26 cellular contexts compared by ENCODE assay signal in genomic region chr19:7994923-7995682, GRCh38. TPM values are rescaled to one million over a fixed set of nuclear protein-coding genes. Genes with fewer than 3 reads are reported as not detected.
DNase-seq lines count a peak whose midpoint lies in the region; ATAC-seq and TF ChIP-seq lines count a peak whose summit lies in the region.
"Had no signal": no experiment of that assay in that cellular context is flagged by ENCODE, and none has a peak within 500 bp of the region (broad histone marks: within the 10 kb centered on the region; RNA-seq: fewer than 3 reads in every experiment).

No MANE protein-coding gene starts in this region.

- H3K4me2 ChIP-seq in DND-41 (ENCODE audit: insufficient read depth, low read length): no peak overlapping the region

- H3K4me1 Mint-ChIP-seq in activated CD4-positive, alpha-beta T cell treated with anti-CD3 and anti-CD28 coated beads, Interleukin-2, amount 10 ng/mL, durations not matched to agents 7 days and 5 days: peaks cover 39% of the 10 kb centered on the region
- H3K4me1 Mint-ChIP-seq in brain (peaks cover 52% of the 10 kb centered on the region), nephron progenitor cell (peaks cover 33% of the 10 kb centered on the region)

- H3K27ac Mint-ChIP-seq in activated CD4-positive, alpha-beta T cell treated with anti-CD3 and anti-CD28 coated beads, Interleukin-2, amount 10 ng/mL, durations not matched to agents 7 days and 5 days: peak overlapping the region; percentile 74
- peak overlapping the region in 4 of 5 experiments; percentile 25 to 70 (median 34) for H3K27ac Mint-ChIP-seq in brain
- H3K27ac Mint-ChIP-seq in nephron progenitor cell: peak overlapping the region; percentile 86
- H3K27ac Mint-ChIP-seq: T-cell had no signal

- H3K9ac ChIP-seq in DND-41 (ENCODE audit: low read depth, low read length): no peak overlapping the region

- CTCF ChIA-PET in activated CD4-positive, alpha-beta T cell treated with anti-CD3 and anti-CD28 coated beads, Interleukin-2, amount 10 ng/mL, durations not matched to agents 7 days and 5 days (lab: Charles Lee): interaction anchor here (0.6 kb wide), 1 partner anchor 16 kb away, joined by 4 read pairs; no protein-coding TSS in a partner anchor

- in situ Hi-C loops in HAP-1 (cut with MboI; ENCODE audit: low sequenced_read_pairs): no loop called here

- H3K27ac ChIP-seq in DND-41 (ENCODE audit: low read length): peak overlapping the region; percentile 38; the same call in 1 of the 2 replicates

- peaks cover 67% of the 10 kb centered on the region for H3K36me3 ChIP-seq in DND-41 (ENCODE audit: insufficient read depth, low read length)
- peaks cover 37% of the 10 kb centered on the region for H3K36me3 ChIP-seq in HAP-1 (replicated peaks)

- H3K4me1 ChIP-seq in DND-41 (ENCODE audit: insufficient read depth, low read length) (peaks cover 3% of the 10 kb centered on the region), HAP-1 (no peaks in the 10 kb centered on the region; the same call in 1 of the 2 replicates)
- H3K4me1 ChIP-seq: BE2C had no signal

- H3K9me3 ChIP-seq in DND-41 (ENCODE audit: insufficient read depth, low read length, severe bottlenecking) (no peaks in the 10 kb centered on the region), HAP-1 (no peaks in the 10 kb centered on the region)
- H3K9me3 ChIP-seq: BE2C, heart left ventricle, left ventricle myocardium inferior, psoas muscle, upper lobe of right lung had no signal

- H2AFZ ChIP-seq in DND-41 (ENCODE audit: low read depth, low read length): no peak overlapping the region

- H3K27me3 Mint-ChIP-seq in activated CD4-positive, alpha-beta T cell treated with anti-CD3 and anti-CD28 coated beads, Interleukin-2, amount 10 ng/mL, durations not matched to agents 7 days and 5 days: no peaks in the 10 kb centered on the region
- H3K27me3 Mint-ChIP-seq in brain (peaks cover 3% of the 10 kb centered on the region), nephron progenitor cell (ENCODE audit: low read depth, poor library complexity) (no peaks in the 10 kb centered on the region)
- H3K27me3 Mint-ChIP-seq: T-cell had no signal

- no peak overlapping the region for H3K4me3 Mint-ChIP-seq in activated CD4-positive, alpha-beta T cell treated with anti-CD3 and anti-CD28 coated beads, Interleukin-2, amount 10 ng/mL, durations not matched to agents 7 days and 5 days
- H3K4me3 Mint-ChIP-seq in brain (no peak overlapping the region), nephron progenitor cell (no peak overlapping the region)
- H3K4me3 Mint-ChIP-seq: T-cell had no signal

- POLR2A ChIA-PET in activated CD4-positive, alpha-beta T cell treated with anti-CD3 and anti-CD28 coated beads, Interleukin-2, amount 10 ng/mL, durations not matched to agents 7 days and 5 days (lab: Charles Lee): no interaction called here

- no peak for ATAC-seq in DND-41 (ENCODE audit: insufficient read depth, low read depth)
- ATAC-seq in HG02610 (IDR thresholded peaks at IDR 0.05; ENCODE audit: unreplicated experiment): no peak
- ATAC-seq: heart left ventricle, psoas muscle, T-cell, upper lobe of right lung had no signal

- H3K27me3 ChIP-seq in DND-41 (ENCODE audit: insufficient read depth, low read length, poor library complexity) (no peaks in the 10 kb centered on the region), HAP-1 (ENCODE audit: low read depth) (no peaks in the 10 kb centered on the region)
- H3K27me3 ChIP-seq: BE2C, heart left ventricle, upper lobe of right lung had no signal

- no peak for DNase-seq in activated CD4-positive, alpha-beta T cell treated with anti-CD3 and anti-CD28 coated beads, Interleukin-2, amount 10 ng/mL, durations not matched to agents 7 days and 5 days
- no peak for DNase-seq in activated CD4-positive, alpha-beta T cell treated with anti-CD3 and anti-CD28 coated beads for 4 hours
- DNase-seq in DND-41: no peak
- no peak for DNase-seq in nephron progenitor cell
- DNase-seq in stimulated activated CD4-positive, alpha-beta T cell treated with anti-CD3 and anti-CD28 coated beads, Interleukin-4, amount 100 ng/mL, for 4 hours: no peak
- DNase-seq in HAP-1 (ENCODE audit: low spot score in 2 of 2): no peak
- DNase-seq: activated CD4-positive, alpha-beta T cell treated with anti-CD3 and anti-CD28 coated beads for 48 hours; activated naive CD4-positive, alpha-beta T cell; BE2C; heart left ventricle; left ventricle myocardium inferior; midbrain; MM.1S; NCI-H69; psoas muscle; SHP77; stimulated activated CD4-positive, alpha-beta T cell treated with anti-CD3 and anti-CD28 coated beads, Interleukin-2, amount 100 ng/mL, for 24 hours; T-cell; upper lobe of right lung had no signal

- H3K36me3 Mint-ChIP-seq in activated CD4-positive, alpha-beta T cell treated with anti-CD3 and anti-CD28 coated beads, Interleukin-2, amount 10 ng/mL, durations not matched to agents 7 days and 5 days (ENCODE audit: low read depth): peaks cover 10% of the 10 kb centered on the region
- H3K36me3 Mint-ChIP-seq in brain: peaks cover 42% of the 10 kb centered on the region
- H3K36me3 Mint-ChIP-seq in nephron progenitor cell (ENCODE audit: low read depth): peaks cover 48% of the 10 kb centered on the region

- H3K9me3 Mint-ChIP-seq in activated CD4-positive, alpha-beta T cell treated with anti-CD3 and anti-CD28 coated beads, Interleukin-2, amount 10 ng/mL, durations not matched to agents 7 days and 5 days: no peaks in the 10 kb centered on the region
- H3K9me3 Mint-ChIP-seq in brain (no peaks in the 10 kb centered on the region), nephron progenitor cell (no peaks in the 10 kb centered on the region)
- H3K9me3 Mint-ChIP-seq: T-cell had no signal

- H4K20me1 ChIP-seq in DND-41 (ENCODE audit: insufficient read depth, low read length): peaks cover 91% of the 10 kb centered on the region

- H3K79me2 ChIP-seq in DND-41 (ENCODE audit: insufficient read depth, low read length): peaks cover 98% of the 10 kb centered on the region

- TF ChIP-seq CTCF in DND-41 (IDR thresholded peaks at IDR 0.05; ENCODE audit: borderline replicate concordance, extremely low read depth, low read length, poor library complexity, severe bottlenecking) (no peak), brain (conservative IDR thresholded peaks at IDR 0.05) (no peak), nephron progenitor cell (IDR thresholded peaks at IDR 0.05) (no peak)

- no peak overlapping the region for H3K4me3 ChIP-seq in DND-41 (ENCODE audit: low read depth in 1 of 2, low read length in 2 of 2)
- no peak overlapping the region for H3K4me3 ChIP-seq in HAP-1
- H3K4me3 ChIP-seq: heart left ventricle, left ventricle myocardium inferior, psoas muscle, upper lobe of right lung had no signal

RNA-seq across cellular contexts. Expression of gene ELAVL1, which starts 10.3 kb away (rescaled TPM):
- total RNA-seq in activated CD4-positive, alpha-beta T cell treated with anti-CD3 and anti-CD28 coated beads, Interleukin-2, amount 10 ng/mL, durations not matched to agents 7 days and 5 days: 100 to 1,000 TPM; 109 TPM
- polyA plus RNA-seq in brain (ENCODE audit: insufficient read depth, low read depth, low replicate concordance): 116 TPM

RNA-seq across cellular contexts. Expression of gene TIMM44, which starts 51.6 kb away (rescaled TPM):
- total RNA-seq in activated CD4-positive, alpha-beta T cell treated with anti-CD3 and anti-CD28 coated beads, Interleukin-2, amount 10 ng/mL, durations not matched to agents 7 days and 5 days: 10 to 100 TPM; 44.0 to 59.9 TPM
- 51.2 TPM for polyA plus RNA-seq in brain (ENCODE audit: insufficient read depth, low read depth, low replicate concordance)

RNA-seq across cellular contexts. Expression of gene CCL25, which starts 57.5 kb away (rescaled TPM):
- 1 to 10 TPM; 5.2 to 7.4 TPM for total RNA-seq in activated CD4-positive, alpha-beta T cell treated with anti-CD3 and anti-CD28 coated beads, Interleukin-2, amount 10 ng/mL, durations not matched to agents 7 days and 5 days
- polyA plus RNA-seq in brain (ENCODE audit: insufficient read depth, low read depth, low replicate concordance): not detected
- total RNA-seq: A172, astrocyte, chondrocyte, fibroblast of lung, heart left ventricle, left ventricle myocardium inferior, psoas muscle, skeletal muscle tissue, upper lobe of right lung had no signal
- polyA plus RNA-seq: fibroblast of lung, heart left ventricle had no signal

Comparison
In these comparisons a context has a peak if more than half of its experiments do, and no peak if none do; other contexts are left out.
1. H3K27ac Mint-ChIP-seq: peak in every context shown above with its lines; median percentile 86 in nephron progenitor cell; 74 in activated CD4-positive, alpha-beta T cell treated with anti-CD3 and anti-CD28 coated beads, Interleukin-2, amount 10 ng/mL, durations not matched to agents 7 days and 5 days; 34 in brain.